ENCODE assay signal across 8 cellular contexts in the genomic region with DNA sequence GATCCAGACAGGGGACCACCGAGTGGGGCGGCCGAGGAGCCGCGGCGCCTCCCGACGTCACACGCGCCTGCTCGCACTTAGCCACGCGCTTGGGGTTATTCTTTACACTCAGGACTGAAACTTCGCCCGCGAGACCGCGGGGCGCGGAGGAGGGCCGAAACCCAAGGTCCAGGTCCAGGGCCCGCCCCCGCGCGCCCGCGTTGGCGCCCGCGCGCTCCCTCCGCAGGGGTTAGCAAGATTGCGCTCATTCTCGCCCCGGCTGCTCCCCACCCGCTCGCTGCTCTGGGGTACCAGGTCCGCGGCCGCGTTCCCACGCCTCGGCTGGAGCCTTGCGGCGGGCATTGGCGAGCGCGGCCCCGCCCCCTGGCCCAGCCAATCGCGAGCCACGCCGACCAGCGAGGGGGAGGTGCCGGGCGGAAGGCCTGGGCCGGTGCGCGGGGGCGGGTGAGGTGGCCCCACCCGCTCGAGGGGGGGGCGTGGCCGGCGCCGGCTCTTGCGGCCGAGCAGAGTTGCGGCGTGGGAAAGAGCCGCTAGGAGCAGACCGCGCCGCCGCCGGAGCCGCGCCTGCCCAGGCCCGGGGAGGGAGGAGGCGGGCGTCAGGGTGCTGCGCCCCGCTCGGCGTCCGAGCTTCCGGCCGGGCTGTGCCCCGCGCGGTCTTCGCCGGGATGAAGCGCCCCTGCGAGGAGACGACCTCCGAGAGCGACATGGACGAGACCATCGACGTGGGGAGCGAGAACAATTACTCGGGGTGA. TPM values are rescaled to one million over a fixed set of nuclear protein-coding genes. Genes with fewer than 3 reads are reported as not detected.
DNase-seq lines count a peak whose midpoint lies in the region; ATAC-seq and TF ChIP-seq lines count a peak whose summit lies in the region.

A gene (plus strand): TSS at position 521 of the 752 bp plus-strand sequence. CDS start 145 bp downstream, at position 666.

- no peaks in the 10 kb centered on the region for H3K36me3 Mint-ChIP-seq in effector memory CD8-positive, alpha-beta T cell (ENCODE audit: insufficient read depth)

- H3K9me3 Mint-ChIP-seq in effector memory CD8-positive, alpha-beta T cell = no peaks in the 10 kb centered on the region

- H2AFZ ChIP-seq in mesenchymal stem cell (ENCODE audit: low read depth, low read length) = peak within 1 kb of the TSS; percentile 88

- H3K27me3 Mint-ChIP-seq in effector memory CD8-positive, alpha-beta T cell = peaks cover 23 to 24% of the 10 kb centered on the region in 2 donors

- no peak within 1 kb of the TSS for H2BK5ac ChIP-seq in mesenchymal stem cell (ENCODE audit: low read depth, low read length, poor library complexity, severe bottlenecking)

- peak within 1 kb of the TSS; percentile 87 for H3K4me3 Mint-ChIP-seq in effector memory CD8-positive, alpha-beta T cell

- H3K4me1 Mint-ChIP-seq in effector memory CD8-positive, alpha-beta T cell (ENCODE audit: low read depth in 2 of 2) = peaks cover 21 to 39% of the 10 kb centered on the region in 2 donors

- H3K27ac Mint-ChIP-seq in effector memory CD8-positive, alpha-beta T cell = peak within 1 kb of the TSS; percentile 65 to 67

- TF ChIP-seq CTCF in C4-2B (conservative IDR thresholded peaks at IDR 0.05) = no peak; the same call in 1 of the 2 replicates

- H2BK120ac ChIP-seq in mesenchymal stem cell (ENCODE audit: low read depth, low read length) = no peak within 1 kb of the TSS

- H2BK12ac ChIP-seq in mesenchymal stem cell (ENCODE audit: low read length in 2 of 2) = peak within 1 kb of the TSS in 1 of 2 experiments; percentile 78

- H3K9me3 ChIP-seq in mesenchymal stem cell (ENCODE audit: control insufficient read depth, low read length) = no peaks in the 10 kb centered on the region

- no peak within 1 kb of the TSS for H2AK5ac ChIP-seq in mesenchymal stem cell (ENCODE audit: low read length, severe bottlenecking)

- H2BK15ac ChIP-seq in mesenchymal stem cell (ENCODE audit: low read depth, poor library complexity, severe bottlenecking) = peak within 1 kb of the TSS; percentile 83

- H3K27ac ChIP-seq in C4-2B (peak within 1 kb of the TSS; percentile 43; the same call in 1 of the 2 replicates), mesenchymal stem cell (ENCODE audit: low read length, poor library complexity, severe bottlenecking) (no peak within 1 kb of the TSS)

- no peak within 1 kb of the TSS for H3K14ac ChIP-seq in mesenchymal stem cell (ENCODE audit: low read length in 2 of 2)

- ATAC-seq in GM19372 (IDR thresholded peaks at IDR 0.05; ENCODE audit: low read depth, unreplicated experiment) (peak; percentile 81), HG03520 (IDR thresholded peaks at IDR 0.05; ENCODE audit: unreplicated experiment) (peak; percentile 75)
- ATAC-seq in effector memory CD8-positive, alpha-beta T cell (replicated peaks) = peak; percentile 80

- H3K4me2 ChIP-seq in mesenchymal stem cell (ENCODE audit: low read length, poor library complexity, severe bottlenecking) = peak within 1 kb of the TSS; percentile 96

- no peaks in the 10 kb centered on the region for H3K36me3 ChIP-seq in mesenchymal stem cell (ENCODE audit: control insufficient read depth in 1 of 2, insufficient read depth in 2 of 2, low read depth in 1 of 2, low read length in 2 of 2)

- no peak within 1 kb of the TSS for H3K4ac ChIP-seq in mesenchymal stem cell (ENCODE audit: low read depth in 1 of 2, low read length in 2 of 2)

- peak; percentile 84 for DNase-seq in NCI-H748 treated with DMSO at 0.1 percent for 48 hours (lab: John Stamatoyannopoulos, UW)
- DNase-seq in activated CD8-positive, alpha-beta memory T cell treated with anti-CD3 and anti-CD28 coated beads, Interleukin-2, amount 50 U/mL, for 1 hour (ENCODE audit: extremely low read depth) = peak; percentile 32
- peak; percentile 67 to 84 (median 82) for DNase-seq in effector memory CD8-positive, alpha-beta T cell
- DNase-seq in mesenchymal stem cell = peak; percentile 89
- DNase-seq in stimulated activated CD4-positive, alpha-beta T cell treated with anti-CD3 and anti-CD28 coated beads, TNF-alpha, amount 100 ng/mL, for 48 hours (ENCODE audit: low read depth in 3 of 3) = peak; percentile 68 to 86 (median 72)

- H3K9ac ChIP-seq in mesenchymal stem cell (ENCODE audit: low read length) = peak within 1 kb of the TSS; percentile 64

- H3K4me3 ChIP-seq in mesenchymal stem cell (ENCODE audit: insufficient read depth in 1 of 2, low read depth in 1 of 2, low read length in 2 of 2) = peak within 1 kb of the TSS; percentile 79 to 82

- H3K79me1 ChIP-seq in mesenchymal stem cell (replicated peaks; ENCODE audit: low read length, poor library complexity, severe bottlenecking) = no peaks in the 10 kb centered on the region

- H4K8ac ChIP-seq in mesenchymal stem cell (ENCODE audit: low read length) = peak within 1 kb of the TSS; percentile 64

- peak within 1 kb of the TSS in 1 of 2 experiments; percentile 75 for H3K23ac ChIP-seq in mesenchymal stem cell (ENCODE audit: low read length in 2 of 2)

- WGBS in mesenchymal stem cell = under 1% methylated on average over 91 of the region's 103 CpGs

- H3K27me3 ChIP-seq in mesenchymal stem cell (ENCODE audit: control insufficient read depth in 1 of 2, insufficient read depth in 1 of 2, low read length in 2 of 2) = peaks cover 5 to 58% of the 10 kb centered on the region in 2 experiments

- H3K4me1 ChIP-seq in mesenchymal stem cell (ENCODE audit: control insufficient read depth, insufficient read depth, low read depth, low read length) = peaks cover 22% of the 10 kb centered on the region

- H3K18ac ChIP-seq in mesenchymal stem cell (ENCODE audit: low read depth in 1 of 2, low read length in 2 of 2) = peak within 1 kb of the TSS; percentile 54 to 62

- H4K91ac ChIP-seq in mesenchymal stem cell (ENCODE audit: low read length) = no peak within 1 kb of the TSS

RNA-seq across cellular contexts. Expression of the gene that starts here (rescaled TPM):
- 0.29 TPM for polyA plus RNA-seq in mesenchymal stem cell (2013, experiment 1 of 2)
- 0.25 TPM for polyA plus RNA-seq in mesenchymal stem cell (2013, experiment 2 of 2)

Comparison
In these comparisons a context has a peak if more than half of its experiments do, and no peak if none do; other contexts are left out.
1. DNase-seq: peak in every context shown above with its lines; median percentile 89 in mesenchymal stem cell; 84 in NCI-H748 treated with DMSO at 0.1 percent for 48 hours; 82 in effector memory CD8-positive, alpha-beta T cell; 72 in stimulated activated CD4-positive, alpha-beta T cell treated with anti-CD3 and anti-CD28 coated beads, TNF-alpha, amount 100 ng/mL, for 48 hours; 32 in activated CD8-positive, alpha-beta memory T cell treated with anti-CD3 and anti-CD28 coated beads, Interleukin-2, amount 50 U/mL, for 1 hour.